Comparison of ENCODE assay signal across 26 cellular contexts in the genomic region with DNA sequence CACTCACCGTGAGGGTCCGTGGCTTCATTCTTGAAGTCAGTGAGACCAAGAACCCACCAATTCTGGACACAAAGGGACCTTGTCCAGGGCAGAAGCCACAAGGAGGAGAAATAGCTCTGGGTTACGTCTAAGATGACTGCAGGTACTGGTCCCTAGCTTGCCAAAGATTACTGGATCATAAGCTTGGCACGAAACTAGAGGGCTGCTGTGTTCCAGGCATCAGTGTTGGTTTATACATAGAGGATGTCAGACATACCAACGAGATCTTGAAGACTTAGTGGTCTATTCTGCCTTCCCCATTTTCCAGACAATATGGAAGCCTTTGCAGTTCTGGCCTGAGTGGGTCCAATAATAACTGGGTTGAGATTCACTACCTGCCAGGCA.
DNase-seq lines count a peak whose midpoint lies in the region; ATAC-seq and TF ChIP-seq lines count a peak whose summit lies in the region.
"Had no signal": no experiment of that assay in that cellular context is flagged by ENCODE, and none has a peak within 500 bp of the region (broad histone marks: within the 10 kb centered on the region; RNA-seq: fewer than 3 reads in every experiment).

No MANE protein-coding gene starts in this region.

- H3K9me3 ChIP-seq in hepatocyte (ENCODE audit: low read depth) = no peaks in the 10 kb centered on the region
- H3K9me3 ChIP-seq: lower lobe of right lung, mucosa of descending colon, Peyer's patch, right atrium auricular region, suprapubic skin had no signal

- H4K20me1 ChIP-seq in hepatocyte (ENCODE audit: insufficient read depth, poor library complexity, severe bottlenecking) = no peaks in the 10 kb centered on the region

- no peaks in the 10 kb centered on the region for H3K79me2 ChIP-seq in hepatocyte
- H3K79me2 ChIP-seq: parathyroid adenoma had no signal

- H3K9me3 Mint-ChIP-seq in activated CD4-positive, alpha-beta T cell treated with anti-CD3 and anti-CD28 coated beads for 36 hours (ENCODE audit: low read depth) = peaks cover 1% of the 10 kb centered on the region
- H3K9me3 Mint-ChIP-seq in activated T-helper 2 cell treated with anti-CD3 and anti-CD28 coated beads, Interferon-gamma antibody, Interleukin-2, Interleukin-4, amounts not matched to agents 10 μg/mL and 5 μg/mL and 100 μg/mL, durations not matched to agents 14 hours and 24 hours and 36 hours = no peaks in the 10 kb centered on the region
- H3K9me3 Mint-ChIP-seq in natural killer cell treated with Interleukin-12 subunit alpha and Interleukin-12 subunit beta and Interleukin-15 and Interleukin-18, amount 100 ng/mL, for 72 hours = peaks cover 5% of the 10 kb centered on the region
- H3K9me3 Mint-ChIP-seq: neural progenitor cell had no signal

- no peak overlapping the region for H3K27ac Mint-ChIP-seq in activated CD4-positive, alpha-beta T cell treated with anti-CD3 and anti-CD28 coated beads for 36 hours
- H3K27ac Mint-ChIP-seq in activated T-helper 2 cell treated with anti-CD3 and anti-CD28 coated beads, Interferon-gamma antibody, Interleukin-2, Interleukin-4, amounts not matched to agents 10 μg/mL and 5 μg/mL and 100 μg/mL, durations not matched to agents 14 hours and 24 hours and 36 hours = no peak overlapping the region
- no peak overlapping the region for H3K27ac Mint-ChIP-seq in natural killer cell treated with Interleukin-12 subunit alpha and Interleukin-12 subunit beta and Interleukin-15 and Interleukin-18, amount 100 ng/mL, for 72 hours
- H3K27ac Mint-ChIP-seq: activated naive CD4-positive, alpha-beta T cell treated with anti-CD3 and anti-CD28 coated beads, Interleukin-2, amount 50 U/mL, for 72 hours; CD4-positive, alpha-beta memory T cell; neural progenitor cell had no signal

- CTCF ChIA-PET in activated CD4-positive, alpha-beta T cell treated with anti-CD3 and anti-CD28 coated beads for 36 hours (lab: Charles Lee) = no interaction called here

- no peaks in the 10 kb centered on the region for H3K36me3 Mint-ChIP-seq in activated CD4-positive, alpha-beta T cell treated with anti-CD3 and anti-CD28 coated beads for 36 hours (ENCODE audit: low read depth)
- no peaks in the 10 kb centered on the region for H3K36me3 Mint-ChIP-seq in activated T-helper 2 cell treated with anti-CD3 and anti-CD28 coated beads, Interferon-gamma antibody, Interleukin-2, Interleukin-4, amounts not matched to agents 10 μg/mL and 5 μg/mL and 100 μg/mL, durations not matched to agents 14 hours and 24 hours and 36 hours (ENCODE audit: low read depth)
- no peaks in the 10 kb centered on the region for H3K36me3 Mint-ChIP-seq in natural killer cell treated with Interleukin-12 subunit alpha and Interleukin-12 subunit beta and Interleukin-15 and Interleukin-18, amount 100 ng/mL, for 72 hours
- H3K36me3 Mint-ChIP-seq: CD4-positive, alpha-beta memory T cell; neural progenitor cell had no signal

- H3K27me3 Mint-ChIP-seq in activated CD4-positive, alpha-beta T cell treated with anti-CD3 and anti-CD28 coated beads for 36 hours = no peaks in the 10 kb centered on the region
- no peaks in the 10 kb centered on the region for H3K27me3 Mint-ChIP-seq in activated T-helper 2 cell treated with anti-CD3 and anti-CD28 coated beads, Interferon-gamma antibody, Interleukin-2, Interleukin-4, amounts not matched to agents 10 μg/mL and 5 μg/mL and 100 μg/mL, durations not matched to agents 14 hours and 24 hours and 36 hours (ENCODE audit: low read depth)
- H3K27me3 Mint-ChIP-seq in natural killer cell treated with Interleukin-12 subunit alpha and Interleukin-12 subunit beta and Interleukin-15 and Interleukin-18, amount 100 ng/mL, for 72 hours = no peaks in the 10 kb centered on the region
- H3K27me3 Mint-ChIP-seq: CD4-positive, alpha-beta memory T cell had no signal

- H3K4me1 Mint-ChIP-seq in activated CD4-positive, alpha-beta T cell treated with anti-CD3 and anti-CD28 coated beads for 36 hours = peaks cover 6% of the 10 kb centered on the region
- peaks cover 8% of the 10 kb centered on the region for H3K4me1 Mint-ChIP-seq in activated T-helper 2 cell treated with anti-CD3 and anti-CD28 coated beads, Interferon-gamma antibody, Interleukin-2, Interleukin-4, amounts not matched to agents 10 μg/mL and 5 μg/mL and 100 μg/mL, durations not matched to agents 14 hours and 24 hours and 36 hours (ENCODE audit: low read depth)
- H3K4me1 Mint-ChIP-seq in natural killer cell treated with Interleukin-12 subunit alpha and Interleukin-12 subunit beta and Interleukin-15 and Interleukin-18, amount 100 ng/mL, for 72 hours (ENCODE audit: low read depth in 2 of 2) = peaks cover 4 to 7% of the 10 kb centered on the region in 2 donors
- H3K4me1 Mint-ChIP-seq: neural progenitor cell had no signal

- no peak for DNase-seq in activated CD4-positive, alpha-beta T cell treated with anti-CD3 and anti-CD28 coated beads for 36 hours
- no peak for DNase-seq in activated CD4-positive, alpha-beta T cell treated with anti-CD3 and anti-CD28 coated beads, Interleukin-2, amount 50 U/mL, for 4 hours
- DNase-seq in KBM-7 (peak; percentile 62), hepatocyte (ENCODE audit: low spot score) (no peak), LoVo (ENCODE audit: low spot score) (no peak), NCI-H187 treated with DMSO at 0.1 percent for 48 hours (lab: John Stamatoyannopoulos, UW) (no peak)
- no peak for DNase-seq in activated T-helper 2 cell treated with anti-CD3 and anti-CD28 coated beads, Interferon-gamma antibody, Interleukin-2, Interleukin-4, amounts not matched to agents 10 μg/mL and 5 μg/mL and 100 μg/mL, durations not matched to agents 14 hours and 24 hours and 36 hours (ENCODE audit: low spot score)
- no peak for DNase-seq in natural killer cell treated with Interleukin-12 subunit alpha and Interleukin-12 subunit beta and Interleukin-15 and Interleukin-18, amount 100 ng/mL, for 72 hours (ENCODE audit: low spot score)
- DNase-seq: CD4-positive, alpha-beta memory T cell; DMS 273 treated with DMSO at 0.1 percent for 48 hours; GM23248; head of caudate nucleus; lower lobe of right lung; mucosa of descending colon; NCI-H1105; NCI-H1930; NCI-H524; NK-92 treated with Interleukin-12 subunit alpha and Interleukin-12 subunit beta, amount 100 ng/mL, for 24 hours; Peyer's patch; stimulated activated CD4-positive, alpha-beta T cell treated with anti-CD3 and anti-CD28 coated beads, Interleukin-2, amount 100 ng/mL, for 24 hours had no signal

- no peak overlapping the region for H3K4me2 ChIP-seq in hepatocyte
- H3K4me2 ChIP-seq: neural progenitor cell had no signal

- H3K9me2 ChIP-seq in hepatocyte (replicated peaks; ENCODE audit: insufficient read depth) = no peaks in the 10 kb centered on the region

- no peaks in the 10 kb centered on the region for H3K27me3 ChIP-seq in hepatocyte
- H3K27me3 ChIP-seq: neural progenitor cell, Peyer's patch, right atrium auricular region, suprapubic skin had no signal

- TF ChIP-seq CTCF in hepatocyte (IDR thresholded peaks at IDR 0.05; ENCODE audit: poor library complexity) = no peak

- WGBS in hepatocyte (ENCODE audit: low lambda C conversion rate, missing lambda C conversion rate) = 90% methylated on average over 5 of the region's 5 CpGs

- no peak overlapping the region for H2AFZ ChIP-seq in hepatocyte
- H2AFZ ChIP-seq: GM23248, neural progenitor cell, parathyroid adenoma had no signal

- peak overlapping the region; percentile 30 for H3K4me3 Mint-ChIP-seq in activated CD4-positive, alpha-beta T cell treated with anti-CD3 and anti-CD28 coated beads for 36 hours
- peak overlapping the region; percentile 61 for H3K4me3 Mint-ChIP-seq in activated T-helper 2 cell treated with anti-CD3 and anti-CD28 coated beads, Interferon-gamma antibody, Interleukin-2, Interleukin-4, amounts not matched to agents 10 μg/mL and 5 μg/mL and 100 μg/mL, durations not matched to agents 14 hours and 24 hours and 36 hours (ENCODE audit: low read depth)
- peak overlapping the region; percentile 62 for H3K4me3 Mint-ChIP-seq in natural killer cell treated with Interleukin-12 subunit alpha and Interleukin-12 subunit beta and Interleukin-15 and Interleukin-18, amount 100 ng/mL, for 72 hours
- H3K4me3 Mint-ChIP-seq: neural progenitor cell had no signal

- in situ Hi-C loops in KBM-7 (cut with MboI; ENCODE audit: low pct_unique_long_range_greater_than_20kb, low sequenced_read_pairs) = no loop called here

- POLR2A ChIA-PET in activated CD4-positive, alpha-beta T cell treated with anti-CD3 and anti-CD28 coated beads for 36 hours (lab: Charles Lee) = no interaction called here

- no peaks in the 10 kb centered on the region for H3K4me1 ChIP-seq in hepatocyte (ENCODE audit: insufficient read depth)
- H3K4me1 ChIP-seq: lower lobe of right lung, neural progenitor cell, parathyroid adenoma, Peyer's patch, right atrium auricular region, suprapubic skin had no signal

- no peak overlapping the region for H3K4me3 ChIP-seq in hepatocyte
- H3K4me3 ChIP-seq: GM23248, lower lobe of right lung, mucosa of descending colon, neural progenitor cell, Peyer's patch, right atrium auricular region, suprapubic skin had no signal

- H3K27ac ChIP-seq in hepatocyte = no peak overlapping the region
- H3K27ac ChIP-seq: GM23248, lower lobe of right lung, neural progenitor cell, parathyroid adenoma, Peyer's patch, right atrium auricular region, suprapubic skin had no signal

- intact Hi-C loops in activated CD4-positive, alpha-beta T cell treated with anti-CD3 and anti-CD28 coated beads for 36 hours (cut with DNase I, micrococcal nuclease) = no loop called here
- intact Hi-C loops in activated T-helper 2 cell treated with anti-CD3 and anti-CD28 coated beads, Interferon-gamma antibody, Interleukin-2, Interleukin-4, amounts not matched to agents 10 μg/mL and 5 μg/mL and 100 μg/mL, durations not matched to agents 14 hours and 24 hours and 36 hours (cut with micrococcal nuclease) = no loop called here

- H3K36me3 ChIP-seq in hepatocyte (replicated peaks; ENCODE audit: insufficient read depth, low read depth) = no peaks in the 10 kb centered on the region
- H3K36me3 ChIP-seq: lower lobe of right lung, neural progenitor cell, Peyer's patch, right atrium auricular region, suprapubic skin had no signal

- ATAC-seq in activated CD4-positive, alpha-beta T cell treated with anti-CD3 and anti-CD28 coated beads for 36 hours = no peak
- peak in 1 of 2 donors; percentile 36 for ATAC-seq in natural killer cell treated with Interleukin-12 subunit alpha and Interleukin-12 subunit beta and Interleukin-15 and Interleukin-18, amount 100 ng/mL, for 72 hours
- ATAC-seq: activated CD4-positive, CD25-positive, alpha-beta regulatory T cell treated with anti-CD3 and anti-CD28 coated beads, Interleukin-2, amount 50 U/mL, for 24 hours; activated naive CD4-positive, alpha-beta T cell treated with anti-CD3 and anti-CD28 coated beads, Interleukin-2, amount 50 U/mL, for 72 hours; lower lobe of right lung; mucosa of descending colon had no signal
